2 cellular contexts compared by ENCODE assay signal in the genomic region with DNA sequence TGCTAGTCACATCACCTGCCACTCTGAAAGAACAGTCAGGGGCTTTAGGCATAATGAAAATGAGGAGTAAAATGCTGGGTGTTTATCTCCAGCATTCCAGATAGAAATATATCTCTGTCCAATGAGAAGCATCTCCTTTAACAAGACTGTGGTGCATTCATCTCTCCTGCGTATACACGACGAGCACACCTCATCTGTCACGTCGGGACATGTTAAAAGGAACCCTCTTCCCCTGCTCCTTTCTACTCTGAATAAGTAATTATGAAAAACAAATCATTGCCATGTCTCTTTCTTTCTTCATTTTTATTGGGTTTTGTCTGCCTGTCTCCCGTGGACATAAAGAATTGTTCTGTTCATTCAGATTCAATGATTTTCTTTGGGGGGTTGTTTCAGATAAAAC.
TF ChIP-seq lines count a peak whose summit lies in the region.

No MANE protein-coding gene starts in this region.

TF ChIP-seq in SK-N-SH, 30 proteins besides CTCF, POLR2A, EP300 and RAD21 (continued from another document):
- TF ChIP-seq, protein P1, sequence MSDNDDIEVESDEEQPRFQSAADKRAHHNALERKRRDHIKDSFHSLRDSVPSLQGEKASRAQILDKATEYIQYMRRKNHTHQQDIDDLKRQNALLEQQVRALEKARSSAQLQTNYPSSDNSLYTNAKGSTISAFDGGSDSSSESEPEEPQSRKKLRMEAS (IDR thresholded peaks at IDR 0.05; ENCODE audit: low read depth): no peak
- TF ChIP-seq, protein P2, sequence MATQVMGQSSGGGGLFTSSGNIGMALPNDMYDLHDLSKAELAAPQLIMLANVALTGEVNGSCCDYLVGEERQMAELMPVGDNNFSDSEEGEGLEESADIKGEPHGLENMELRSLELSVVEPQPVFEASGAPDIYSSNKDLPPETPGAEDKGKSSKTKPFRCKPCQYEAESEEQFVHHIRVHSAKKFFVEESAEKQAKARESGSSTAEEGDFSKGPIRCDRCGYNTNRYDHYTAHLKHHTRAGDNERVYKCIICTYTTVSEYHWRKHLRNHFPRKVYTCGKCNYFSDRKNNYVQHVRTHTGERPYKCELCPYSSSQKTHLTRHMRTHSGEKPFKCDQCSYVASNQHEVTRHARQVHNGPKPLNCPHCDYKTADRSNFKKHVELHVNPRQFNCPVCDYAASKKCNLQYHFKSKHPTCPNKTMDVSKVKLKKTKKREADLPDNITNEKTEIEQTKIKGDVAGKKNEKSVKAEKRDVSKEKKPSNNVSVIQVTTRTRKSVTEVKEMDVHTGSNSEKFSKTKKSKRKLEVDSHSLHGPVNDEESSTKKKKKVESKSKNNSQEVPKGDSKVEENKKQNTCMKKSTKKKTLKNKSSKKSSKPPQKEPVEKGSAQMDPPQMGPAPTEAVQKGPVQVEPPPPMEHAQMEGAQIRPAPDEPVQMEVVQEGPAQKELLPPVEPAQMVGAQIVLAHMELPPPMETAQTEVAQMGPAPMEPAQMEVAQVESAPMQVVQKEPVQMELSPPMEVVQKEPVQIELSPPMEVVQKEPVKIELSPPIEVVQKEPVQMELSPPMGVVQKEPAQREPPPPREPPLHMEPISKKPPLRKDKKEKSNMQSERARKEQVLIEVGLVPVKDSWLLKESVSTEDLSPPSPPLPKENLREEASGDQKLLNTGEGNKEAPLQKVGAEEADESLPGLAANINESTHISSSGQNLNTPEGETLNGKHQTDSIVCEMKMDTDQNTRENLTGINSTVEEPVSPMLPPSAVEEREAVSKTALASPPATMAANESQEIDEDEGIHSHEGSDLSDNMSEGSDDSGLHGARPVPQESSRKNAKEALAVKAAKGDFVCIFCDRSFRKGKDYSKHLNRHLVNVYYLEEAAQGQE (IDR thresholded peaks at IDR 0.05; ENCODE audit: low read depth, low read length): no peak
- TF ChIP-seq, protein P3, sequence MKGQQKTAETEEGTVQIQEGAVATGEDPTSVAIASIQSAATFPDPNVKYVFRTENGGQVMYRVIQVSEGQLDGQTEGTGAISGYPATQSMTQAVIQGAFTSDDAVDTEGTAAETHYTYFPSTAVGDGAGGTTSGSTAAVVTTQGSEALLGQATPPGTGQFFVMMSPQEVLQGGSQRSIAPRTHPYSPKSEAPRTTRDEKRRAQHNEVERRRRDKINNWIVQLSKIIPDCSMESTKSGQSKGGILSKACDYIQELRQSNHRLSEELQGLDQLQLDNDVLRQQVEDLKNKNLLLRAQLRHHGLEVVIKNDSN (IDR thresholded peaks at IDR 0.05; ENCODE audit: borderline replicate concordance, low read depth): no peak
- no peak for TF ChIP-seq MEF2A (IDR thresholded peaks at IDR 0.05; ENCODE audit: borderline replicate concordance, low read depth)
- TF ChIP-seq ELF1 (IDR thresholded peaks at IDR 0.05): no peak
- no peak for TF ChIP-seq POLR2AphosphoS5 (IDR thresholded peaks at IDR 0.05; ENCODE audit: low read depth, low read length)
- TF ChIP-seq, protein P4, sequence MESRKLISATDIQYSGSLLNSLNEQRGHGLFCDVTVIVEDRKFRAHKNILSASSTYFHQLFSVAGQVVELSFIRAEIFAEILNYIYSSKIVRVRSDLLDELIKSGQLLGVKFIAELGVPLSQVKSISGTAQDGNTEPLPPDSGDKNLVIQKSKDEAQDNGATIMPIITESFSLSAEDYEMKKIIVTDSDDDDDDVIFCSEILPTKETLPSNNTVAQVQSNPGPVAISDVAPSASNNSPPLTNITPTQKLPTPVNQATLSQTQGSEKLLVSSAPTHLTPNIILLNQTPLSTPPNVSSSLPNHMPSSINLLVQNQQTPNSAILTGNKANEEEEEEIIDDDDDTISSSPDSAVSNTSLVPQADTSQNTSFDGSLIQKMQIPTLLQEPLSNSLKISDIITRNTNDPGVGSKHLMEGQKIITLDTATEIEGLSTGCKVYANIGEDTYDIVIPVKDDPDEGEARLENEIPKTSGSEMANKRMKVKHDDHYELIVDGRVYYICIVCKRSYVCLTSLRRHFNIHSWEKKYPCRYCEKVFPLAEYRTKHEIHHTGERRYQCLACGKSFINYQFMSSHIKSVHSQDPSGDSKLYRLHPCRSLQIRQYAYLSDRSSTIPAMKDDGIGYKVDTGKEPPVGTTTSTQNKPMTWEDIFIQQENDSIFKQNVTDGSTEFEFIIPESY (IDR thresholded peaks at IDR 0.05; ENCODE audit: borderline replicate concordance, low read depth): no peak
- no peak for TF ChIP-seq SMC3 (IDR thresholded peaks at IDR 0.05; ENCODE audit: low read depth, low read length)
- no peak for TF ChIP-seq RCOR1 (IDR thresholded peaks at IDR 0.05; ENCODE audit: low read length)

TF ChIP-seq in SK-N-SH treated with all-trans-retinoic acid at 6 μM for 48 hours, 23 proteins besides CTCF, POLR2A, EP300 and RAD21 (continued from another document):
- TF ChIP-seq, protein P5, sequence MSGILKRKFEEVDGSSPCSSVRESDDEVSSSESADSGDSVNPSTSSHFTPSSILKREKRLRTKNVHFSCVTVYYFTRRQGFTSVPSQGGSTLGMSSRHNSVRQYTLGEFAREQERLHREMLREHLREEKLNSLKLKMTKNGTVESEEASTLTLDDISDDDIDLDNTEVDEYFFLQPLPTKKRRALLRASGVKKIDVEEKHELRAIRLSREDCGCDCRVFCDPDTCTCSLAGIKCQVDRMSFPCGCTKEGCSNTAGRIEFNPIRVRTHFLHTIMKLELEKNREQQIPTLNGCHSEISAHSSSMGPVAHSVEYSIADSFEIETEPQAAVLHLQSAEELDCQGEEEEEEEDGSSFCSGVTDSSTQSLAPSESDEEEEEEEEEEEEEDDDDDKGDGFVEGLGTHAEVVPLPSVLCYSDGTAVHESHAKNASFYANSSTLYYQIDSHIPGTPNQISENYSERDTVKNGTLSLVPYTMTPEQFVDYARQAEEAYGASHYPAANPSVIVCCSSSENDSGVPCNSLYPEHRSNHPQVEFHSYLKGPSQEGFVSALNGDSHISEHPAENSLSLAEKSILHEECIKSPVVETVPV (CRISPR knock-in tag; IDR thresholded peaks at IDR 0.05): no peak
- TF ChIP-seq CSDC2 (CRISPR knock-in tag; IDR thresholded peaks at IDR 0.05): no peak
- TF ChIP-seq OSR1 (CRISPR knock-in tag; IDR thresholded peaks at IDR 0.05): no peak
- TF ChIP-seq RARB (CRISPR knock-in tag; IDR thresholded peaks at IDR 0.05): no peak
- TF ChIP-seq, protein P6, sequence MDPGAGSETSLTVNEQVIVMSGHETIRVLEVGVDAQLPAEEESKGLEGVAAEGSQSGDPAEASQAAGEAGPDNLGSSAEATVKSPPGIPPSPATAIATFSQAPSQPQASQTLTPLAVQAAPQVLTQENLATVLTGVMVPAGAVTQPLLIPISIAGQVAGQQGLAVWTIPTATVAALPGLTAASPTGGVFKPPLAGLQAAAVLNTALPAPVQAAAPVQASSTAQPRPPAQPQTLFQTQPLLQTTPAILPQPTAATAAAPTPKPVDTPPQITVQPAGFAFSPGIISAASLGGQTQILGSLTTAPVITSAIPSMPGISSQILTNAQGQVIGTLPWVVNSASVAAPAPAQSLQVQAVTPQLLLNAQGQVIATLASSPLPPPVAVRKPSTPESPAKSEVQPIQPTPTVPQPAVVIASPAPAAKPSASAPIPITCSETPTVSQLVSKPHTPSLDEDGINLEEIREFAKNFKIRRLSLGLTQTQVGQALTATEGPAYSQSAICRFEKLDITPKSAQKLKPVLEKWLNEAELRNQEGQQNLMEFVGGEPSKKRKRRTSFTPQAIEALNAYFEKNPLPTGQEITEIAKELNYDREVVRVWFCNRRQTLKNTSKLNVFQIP (CRISPR knock-in tag; IDR thresholded peaks at IDR 0.05; ENCODE audit: borderline replicate concordance, low read depth): no peak
- TF ChIP-seq ZFP3 (CRISPR knock-in tag; IDR thresholded peaks at IDR 0.05): no peak
- TF ChIP-seq TOX (CRISPR knock-in tag; IDR thresholded peaks at IDR 0.05; ENCODE audit: borderline replicate concordance): no peak
- no peak for TF ChIP-seq ARNTL (CRISPR knock-in tag; IDR thresholded peaks at IDR 0.05; ENCODE audit: borderline replicate concordance, low read depth)
- TF ChIP-seq ISL1 (CRISPR knock-in tag; IDR thresholded peaks at IDR 0.05): no peak
- TF ChIP-seq SNAI2 (CRISPR knock-in tag; IDR thresholded peaks at IDR 0.05): no peak
- TF ChIP-seq ESRRG (CRISPR knock-in tag; IDR thresholded peaks at IDR 0.05): no peak
- TF ChIP-seq ZNF8 (CRISPR knock-in tag; IDR thresholded peaks at IDR 0.05): no peak
